Comparison of ENCODE assay signal across 8 cellular contexts in the genomic region with DNA sequence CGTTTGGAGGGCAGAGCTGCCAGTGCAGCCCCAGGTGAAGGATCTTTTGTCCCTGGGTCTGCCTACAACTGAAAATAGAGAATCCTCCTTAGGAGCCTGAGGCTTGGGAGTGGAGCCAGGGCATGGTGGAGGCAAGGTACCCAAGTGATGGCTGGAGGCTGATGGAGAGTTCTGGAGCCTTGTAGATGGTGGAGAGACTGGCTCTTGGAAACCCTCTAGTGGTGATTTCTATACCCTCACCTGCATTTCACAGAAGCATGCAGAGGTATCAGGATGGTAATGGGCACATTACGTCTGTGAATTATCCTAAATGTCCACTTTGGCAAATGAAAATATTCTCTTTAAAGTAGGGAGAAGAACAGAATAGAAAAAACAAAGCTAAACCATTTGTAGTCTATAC. TPM values are rescaled to one million over a fixed set of nuclear protein-coding genes. Genes with fewer than 3 reads are reported as not detected.
A peak's percentile ranks its signal among the peaks of the same experiment; 100 is the strongest.
DNase-seq lines count a peak whose midpoint lies in the region; ATAC-seq and TF ChIP-seq lines count a peak whose summit lies in the region.

No MANE protein-coding gene starts in this region.

- H3K36me3 Mint-ChIP-seq in activated CD8-positive, alpha-beta memory T cell treated with anti-CD3 and anti-CD28 coated beads, Interleukin-2, amount 10 ng/mL, durations not matched to agents 7 days and 5 days = no peaks in the 10 kb centered on the region

- H3K27me3 ChIP-seq in sigmoid colon = no peaks in the 10 kb centered on the region

- ATAC-seq in activated CD8-positive, alpha-beta memory T cell treated with anti-CD3 and anti-CD28 coated beads, Interleukin-2, amount 10 ng/mL, durations not matched to agents 7 days and 5 days = peak; percentile 45
- ATAC-seq in HG02610 (IDR thresholded peaks at IDR 0.05; ENCODE audit: unreplicated experiment) (peak; percentile 69), HG03045 (IDR thresholded peaks at IDR 0.05; ENCODE audit: unreplicated experiment) (no peak)

- no peaks in the 10 kb centered on the region for H3K9me3 Mint-ChIP-seq in activated CD8-positive, alpha-beta memory T cell treated with anti-CD3 and anti-CD28 coated beads, Interleukin-2, amount 10 ng/mL, durations not matched to agents 7 days and 5 days (ENCODE audit: low read depth)

- no peak overlapping the region for H3K4me3 Mint-ChIP-seq in activated CD8-positive, alpha-beta memory T cell treated with anti-CD3 and anti-CD28 coated beads, Interleukin-2, amount 10 ng/mL, durations not matched to agents 7 days and 5 days

- H3K4me1 Mint-ChIP-seq in activated CD8-positive, alpha-beta memory T cell treated with anti-CD3 and anti-CD28 coated beads, Interleukin-2, amount 10 ng/mL, durations not matched to agents 7 days and 5 days = no peaks in the 10 kb centered on the region

- peaks cover 14% of the 10 kb centered on the region for H3K27me3 Mint-ChIP-seq in activated CD8-positive, alpha-beta memory T cell treated with anti-CD3 and anti-CD28 coated beads, Interleukin-2, amount 10 ng/mL, durations not matched to agents 7 days and 5 days

- 69 to 73% methylated on average over 2 of the region's 2 CpGs for WGBS in sigmoid colon, 2 donors

- DNase-seq in activated CD8-positive, alpha-beta memory T cell treated with anti-CD3 and anti-CD28 coated beads, Interleukin-2, amount 10 ng/mL, durations not matched to agents 7 days and 5 days = no peak
- no peak for DNase-seq in activated CD8-positive, alpha-beta memory T cell treated with anti-CD3 and anti-CD28 coated beads, Interleukin-2, amount 50 U/mL, for 4 hours
- DNase-seq in OCI-M1 (lab: John Stamatoyannopoulos, UW) (peak; percentile 9), iris pigment epithelial cell (ENCODE audit: low read depth) (peak; percentile 52), sigmoid colon (no peak)
- no peak for DNase-seq in activated effector memory CD4-positive, alpha-beta T cell treated with Interleukin-2 at 50 U/mL for 16 hours

- CTCF ChIA-PET in activated CD8-positive, alpha-beta memory T cell treated with anti-CD3 and anti-CD28 coated beads, Interleukin-2, amount 10 ng/mL, durations not matched to agents 7 days and 5 days (lab: Charles Lee) = interaction anchor here (0.7 to 4.1 kb wide), 13 partner anchors 8 to 251 kb away, joined by 3 to 39 read pairs (median 5); no protein-coding TSS in a partner anchor

- no peaks in the 10 kb centered on the region for H3K9me3 ChIP-seq in sigmoid colon

- intact Hi-C loops in sigmoid colon (cut with DNase I) = no loop called here

- no peak overlapping the region for H3K27ac ChIP-seq in sigmoid colon

- TF ChIP-seq POLR2A in sigmoid colon (IDR thresholded peaks at IDR 0.05) = no peak

- TF ChIP-seq CTCF in sigmoid colon (IDR thresholded peaks at IDR 0.05) = no peak

- TF ChIP-seq EP300 in sigmoid colon (IDR thresholded peaks at IDR 0.05) = no peak

- H3K4me1 ChIP-seq in sigmoid colon = no peaks in the 10 kb centered on the region

- no peak overlapping the region for H3K4me3 ChIP-seq in sigmoid colon

- no peak overlapping the region for H3K27ac Mint-ChIP-seq in activated CD8-positive, alpha-beta memory T cell treated with anti-CD3 and anti-CD28 coated beads, Interleukin-2, amount 10 ng/mL, durations not matched to agents 7 days and 5 days

- H3K36me3 ChIP-seq in sigmoid colon = no peaks in the 10 kb centered on the region

RNA-seq across cellular contexts. Expression of a gene that starts 44.4 kb away (rescaled TPM):
- total RNA-seq in activated CD8-positive, alpha-beta memory T cell treated with anti-CD3 and anti-CD28 coated beads, Interleukin-2, amount 10 ng/mL, durations not matched to agents 7 days and 5 days = under 1 TPM; 0.49 to 0.61 TPM
- total RNA-seq in sigmoid colon = 1 to 10 TPM; 2.9 to 5.4 (median 3.5) TPM
- polyA plus RNA-seq in sigmoid colon = 1 to 10 TPM; 1.4 to 2.7 (median 1.8) TPM

Comparison
In these comparisons a context has a peak if more than half of its experiments do, and no peak if none do; other contexts are left out.
1. DNase-seq: peak in OCI-M1 (single experiment) and iris pigment epithelial cell (single experiment); none in activated CD8-positive, alpha-beta memory T cell treated with anti-CD3 and anti-CD28 coated beads, Interleukin-2, amount 10 ng/mL, durations not matched to agents 7 days and 5 days (single experiment), activated CD8-positive, alpha-beta memory T cell treated with anti-CD3 and anti-CD28 coated beads, Interleukin-2, amount 50 U/mL, for 4 hours (single experiment), sigmoid colon (single experiment) and activated effector memory CD4-positive, alpha-beta T cell treated with Interleukin-2 at 50 U/mL for 16 hours (single experiment).